ENCODE assay signal across 8 cellular contexts in genomic region chr14:89378119-89378518, GRCh38. TPM values are rescaled to one million over a fixed set of nuclear protein-coding genes. Genes with fewer than 3 reads are reported as not detected.
A peak's percentile ranks its signal among the peaks of the same experiment; 100 is the strongest.
DNase-seq lines count a peak whose midpoint lies in the region; ATAC-seq and TF ChIP-seq lines count a peak whose summit lies in the region.

No MANE protein-coding gene starts in this region.

- DNase-seq in SK-N-SH (no peak), dermis blood vessel endothelial cell (peak; percentile 35), esophagus squamous epithelium (lab: John Stamatoyannopoulos, UW) (no peak), colonic mucosa (no peak), transverse colon (no peak)
- peak; percentile 9 for DNase-seq in stimulated activated CD4-positive, alpha-beta T cell treated with anti-CD3 and anti-CD28 coated beads, Interleukin-1b, Interleukin-23, amount 100 ng/mL, for 4 hours (ENCODE audit: low read depth in 2 of 2)

- CTCF ChIA-PET in SK-N-SH (lab: Yijun Ruan, JAX): no interaction called here

- no peak for TF ChIP-seq EP300 in SK-N-SH (IDR thresholded peaks at IDR 0.05; ENCODE audit: borderline replicate concordance in 1 of 2, low read depth in 1 of 2, low read length in 1 of 2)
- no peak for TF ChIP-seq EP300 in transverse colon (IDR thresholded peaks at IDR 0.05; ENCODE audit: low read depth)

- H3K4me2 ChIP-seq in SK-N-SH: no peak overlapping the region

- no peaks in the 10 kb centered on the region for H4K20me1 ChIP-seq in SK-N-SH (ENCODE audit: insufficient read depth)

- no peak for TF ChIP-seq POLR2A in esophagus squamous epithelium (IDR thresholded peaks at IDR 0.05)
- TF ChIP-seq POLR2A in transverse colon (IDR thresholded peaks at IDR 0.05): no peak

- H3K27ac ChIP-seq in SK-N-SH (ENCODE audit: low read depth in 2 of 2, low read length in 1 of 2): 0 out of 4 replicates have a peak overlapping the region, but pooled peaks of 1 of the 2 experiments have one; percentile 23
- no peak overlapping the region for H3K27ac ChIP-seq in esophagus squamous epithelium
- no peak overlapping the region for H3K27ac ChIP-seq in colonic mucosa
- no peak overlapping the region for H3K27ac ChIP-seq in transverse colon

- H3K4me3 ChIP-seq in SK-N-SH (ENCODE audit: low read depth in 2 of 2, low read length in 1 of 2) (no peak overlapping the region), esophagus squamous epithelium (no peak overlapping the region), colonic mucosa (no peak overlapping the region), transverse colon (no peak overlapping the region)

- TF ChIP-seq CTCF in SK-N-SH (IDR thresholded peaks at IDR 0.05) (no peak), esophagus squamous epithelium (IDR thresholded peaks at IDR 0.05) (no peak), colonic mucosa (IDR thresholded peaks at IDR 0.05) (no peak), transverse colon (IDR thresholded peaks at IDR 0.05) (no peak)

- H3K9me2 ChIP-seq in SK-N-SH: no peaks in the 10 kb centered on the region

- no peaks in the 10 kb centered on the region for H3K27me3 ChIP-seq in SK-N-SH (ENCODE audit: insufficient read depth)
- H3K27me3 ChIP-seq in esophagus squamous epithelium: no peaks in the 10 kb centered on the region
- no peaks in the 10 kb centered on the region for H3K27me3 ChIP-seq in colonic mucosa
- H3K27me3 ChIP-seq in transverse colon: no peaks in the 10 kb centered on the region

- in situ Hi-C loops in transverse colon (cut with MboI; ENCODE audit: low pct_ligation_motif_present in 1 of 4, low pct_unique_long_range_greater_than_20kb in 1 of 4, low sequenced_read_pairs in 3 of 4): loop anchor here in 2 of 4 donors (25.0 kb wide), 2 partner anchors 341 to 534 kb away; no protein-coding TSS in a partner anchor

- H3F3A ChIP-seq in SK-N-SH (replicated peaks; ENCODE audit: insufficient read depth): no peaks in the 10 kb centered on the region

- POLR2A ChIA-PET in SK-N-SH (lab: Yijun Ruan, JAX): no interaction called here

- ATAC-seq in SK-N-SH treated with all-trans-retinoic acid at 6 μM for 48 hours (peak; percentile 56), HG03457 (IDR thresholded peaks at IDR 0.05; ENCODE audit: unreplicated experiment) (peak; percentile 83)

- no peaks in the 10 kb centered on the region for H3K9me3 ChIP-seq in SK-N-SH
- H3K9me3 ChIP-seq in esophagus squamous epithelium: no peaks in the 10 kb centered on the region
- H3K9me3 ChIP-seq in colonic mucosa: no peaks in the 10 kb centered on the region
- no peaks in the 10 kb centered on the region for H3K9me3 ChIP-seq in transverse colon

- H3K4me1 ChIP-seq in SK-N-SH (ENCODE audit: control insufficient read depth in 1 of 2, insufficient read depth in 2 of 2, low read depth in 1 of 2, low read length in 1 of 2) (no peaks in the 10 kb centered on the region; a peak in 1 of 4 replicates), esophagus squamous epithelium (peaks cover 0 to 30% (median 4%) of the 10 kb centered on the region in 3 donors), colonic mucosa (no peaks in the 10 kb centered on the region), transverse colon (peaks cover 0 to 11% (median under 1%) of the 10 kb centered on the region in 4 donors)

- H3K36me3 ChIP-seq in SK-N-SH (replicated peaks in 1 of 2; ENCODE audit: control insufficient read depth in 1 of 2, insufficient read depth in 2 of 2, low read length in 1 of 2) (peaks cover 0 to 4% of the 10 kb centered on the region in 2 experiments), esophagus squamous epithelium (peaks cover 0 to 8% (median 0%) of the 10 kb centered on the region in 3 donors), colonic mucosa (no peaks in the 10 kb centered on the region), transverse colon (no peaks in the 10 kb centered on the region)

- intact Hi-C loops in esophagus squamous epithelium (cut with DNase I) (no loop called here), colonic mucosa (cut with DNase I) (no loop called here), transverse colon (cut with DNase I; ENCODE audit: low total_unique reads) (no loop called here)

- H3K79me2 ChIP-seq in SK-N-SH (ENCODE audit: insufficient read depth): peaks cover 15% of the 10 kb centered on the region

- H2AFZ ChIP-seq in SK-N-SH (ENCODE audit: low read depth): no peak overlapping the region

- H3K9ac ChIP-seq in SK-N-SH (no peak overlapping the region), colonic mucosa (ENCODE audit: low read depth in 2 of 2, low read length in 2 of 2) (no peak overlapping the region)

- WGBS in SK-N-SH (ENCODE audit: low lambda C conversion rate): 65% methylated on average over 5 of the region's 5 CpGs
- WGBS in esophagus squamous epithelium, 2 donors: 47 to 53% methylated on average over 5 of the region's 5 CpGs
- WGBS in transverse colon (ENCODE audit: low coverage in 1 of 2), 2 donors: 64 to 86% methylated on average over 3 to 5 of the region's 5 CpGs

- no peak for TF ChIP-seq RAD21 in SK-N-SH (IDR thresholded peaks at IDR 0.05; ENCODE audit: low read length)

TF ChIP-seq in SK-N-SH treated with all-trans-retinoic acid at 6 μM for 48 hours, 23 proteins besides CTCF, POLR2A, EP300 and RAD21 (continues in another document):
- no peak for TF ChIP-seq ZC3H10 (CRISPR knock-in tag; IDR thresholded peaks at IDR 0.05)
- no peak for TF ChIP-seq GLIS3 (CRISPR knock-in tag; IDR thresholded peaks at IDR 0.05)
- TF ChIP-seq, protein P1, sequence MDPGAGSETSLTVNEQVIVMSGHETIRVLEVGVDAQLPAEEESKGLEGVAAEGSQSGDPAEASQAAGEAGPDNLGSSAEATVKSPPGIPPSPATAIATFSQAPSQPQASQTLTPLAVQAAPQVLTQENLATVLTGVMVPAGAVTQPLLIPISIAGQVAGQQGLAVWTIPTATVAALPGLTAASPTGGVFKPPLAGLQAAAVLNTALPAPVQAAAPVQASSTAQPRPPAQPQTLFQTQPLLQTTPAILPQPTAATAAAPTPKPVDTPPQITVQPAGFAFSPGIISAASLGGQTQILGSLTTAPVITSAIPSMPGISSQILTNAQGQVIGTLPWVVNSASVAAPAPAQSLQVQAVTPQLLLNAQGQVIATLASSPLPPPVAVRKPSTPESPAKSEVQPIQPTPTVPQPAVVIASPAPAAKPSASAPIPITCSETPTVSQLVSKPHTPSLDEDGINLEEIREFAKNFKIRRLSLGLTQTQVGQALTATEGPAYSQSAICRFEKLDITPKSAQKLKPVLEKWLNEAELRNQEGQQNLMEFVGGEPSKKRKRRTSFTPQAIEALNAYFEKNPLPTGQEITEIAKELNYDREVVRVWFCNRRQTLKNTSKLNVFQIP (CRISPR knock-in tag; IDR thresholded peaks at IDR 0.05; ENCODE audit: borderline replicate concordance, low read depth): no peak
- TF ChIP-seq ARNTL (CRISPR knock-in tag; IDR thresholded peaks at IDR 0.05; ENCODE audit: borderline replicate concordance, low read depth): no peak
- no peak for TF ChIP-seq CSRNP3 (CRISPR knock-in tag; IDR thresholded peaks at IDR 0.05)

TF ChIP-seq in SK-N-SH, 30 proteins besides CTCF, POLR2A, EP300 and RAD21:
- TF ChIP-seq FOSL2 (IDR thresholded peaks at IDR 0.05; ENCODE audit: borderline replicate concordance, low read depth) (no peak), CHD2 (IDR thresholded peaks at IDR 0.05; ENCODE audit: low read length, partially characterized antibody) (no peak), YY1 (IDR thresholded peaks at IDR 0.05; ENCODE audit: low read depth) (no peak), RCOR1 (IDR thresholded peaks at IDR 0.05; ENCODE audit: low read length) (no peak), TCF12 (IDR thresholded peaks at IDR 0.05) (no peak), RXRA (IDR thresholded peaks at IDR 0.05; ENCODE audit: borderline replicate concordance, low read depth) (no peak), ELF1 (IDR thresholded peaks at IDR 0.05) (no peak), TEAD4 (IDR thresholded peaks at IDR 0.05; ENCODE audit: borderline replicate concordance, insufficient read depth) (no peak), SMC3 (IDR thresholded peaks at IDR 0.05; ENCODE audit: low read depth, low read length) (no peak), GABPA (IDR thresholded peaks at IDR 0.05; ENCODE audit: low read depth) (no peak), RFX5 (IDR thresholded peaks at IDR 0.05; ENCODE audit: low read length) (no peak)
- TF ChIP-seq, protein P2, sequence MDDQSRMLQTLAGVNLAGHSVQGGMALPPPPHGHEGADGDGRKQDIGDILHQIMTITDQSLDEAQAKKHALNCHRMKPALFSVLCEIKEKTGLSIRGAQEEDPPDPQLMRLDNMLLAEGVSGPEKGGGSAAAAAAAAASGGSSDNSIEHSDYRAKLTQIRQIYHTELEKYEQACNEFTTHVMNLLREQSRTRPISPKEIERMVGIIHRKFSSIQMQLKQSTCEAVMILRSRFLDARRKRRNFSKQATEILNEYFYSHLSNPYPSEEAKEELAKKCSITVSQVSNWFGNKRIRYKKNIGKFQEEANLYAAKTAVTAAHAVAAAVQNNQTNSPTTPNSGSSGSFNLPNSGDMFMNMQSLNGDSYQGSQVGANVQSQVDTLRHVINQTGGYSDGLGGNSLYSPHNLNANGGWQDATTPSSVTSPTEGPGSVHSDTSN (IDR thresholded peaks at IDR 0.05): no peak

RNA-seq across cellular contexts. Expression of gene FOXN3, which starts 38.9 kb away (rescaled TPM):
- polyA plus RNA-seq in SK-N-SH (2012; rRNA removed): 9.8 and 12.0 TPM in 2 replicates
- 10.5 and 11.9 TPM in 2 replicates for polyA plus RNA-seq in SK-N-SH (2012; cell fraction: cytosol; rRNA removed)
- polyA plus RNA-seq in SK-N-SH (2012; cell fraction: nucleus; rRNA removed): 9.6 and 9.8 TPM in 2 replicates
- total RNA-seq in dermis blood vessel endothelial cell (25.9 and 39.5 TPM in 2 replicates), esophagus squamous epithelium (10 to 100 TPM; 27.4 to 91.4 (median 39.2) TPM), colonic mucosa (10 to 100 TPM; 46.8 to 72.6 TPM), transverse colon (100 to 1,000 TPM in 3 of 4 donors, 10 to 100 TPM in 1; 66.1 to 130 (median 109) TPM)

Comparison
In these comparisons a context has a peak if more than half of its experiments do, and no peak if none do; other contexts are left out.
1. DNase-seq: peak in dermis blood vessel endothelial cell (single experiment) and stimulated activated CD4-positive, alpha-beta T cell treated with anti-CD3 and anti-CD28 coated beads, Interleukin-1b, Interleukin-23, amount 100 ng/mL, for 4 hours (2 of 2); none in SK-N-SH (single experiment), esophagus squamous epithelium (single experiment), colonic mucosa (single experiment) and transverse colon (single experiment).